Comparison of ENCODE assay signal across 24 cellular contexts in the genomic region with DNA sequence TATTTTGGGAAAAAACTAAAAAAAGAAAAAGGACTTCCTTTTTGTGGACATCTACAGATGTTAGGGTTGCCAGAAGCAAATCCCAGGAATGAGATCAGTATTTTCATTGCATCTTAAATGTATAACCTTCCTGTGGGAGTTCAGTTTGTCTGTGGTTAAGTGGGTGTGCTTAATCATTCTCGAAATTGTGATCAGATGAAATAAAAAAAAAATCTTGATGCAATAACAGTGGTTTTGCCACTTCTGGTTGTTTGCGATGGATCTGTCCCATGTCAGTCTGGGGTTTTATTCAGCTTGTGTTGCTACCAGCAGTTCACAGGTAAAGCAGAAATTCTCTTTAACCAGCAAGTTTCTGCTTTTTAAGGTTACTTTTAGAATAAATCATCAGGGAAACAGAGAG.
DNase-seq lines count a peak whose midpoint lies in the region; ATAC-seq and TF ChIP-seq lines count a peak whose summit lies in the region.
"Had no signal": no experiment of that assay in that cellular context is flagged by ENCODE, and none has a peak within 500 bp of the region (broad histone marks: within the 10 kb centered on the region; RNA-seq: fewer than 3 reads in every experiment).

No MANE protein-coding gene starts in this region.

- H3K27me3 ChIP-seq in brain microvascular endothelial cell (replicated peaks) (no peaks in the 10 kb centered on the region), osteoblast (ENCODE audit: insufficient read depth, low read length) (no peaks in the 10 kb centered on the region)
- H3K27me3 ChIP-seq: BLaER1 treated with 17β-estradiol and CSF1 and Interleukin-3, amounts not matched to agents 10 nM and 100 nM had no signal

- H3K36me3 Mint-ChIP-seq in activated CD4-positive, alpha-beta T cell treated with anti-CD3 and anti-CD28 coated beads, Interleukin-2, amount 10 ng/mL, durations not matched to agents 24 days and 14 days (ENCODE audit: low read depth): peaks cover 44% of the 10 kb centered on the region

- H3K4me2 ChIP-seq in osteoblast (ENCODE audit: insufficient read depth, low read length): peak overlapping the region; percentile 56

- DNase-seq in activated CD4-positive, alpha-beta T cell treated with anti-CD3 and anti-CD28 coated beads, Interleukin-2, amount 10 ng/mL, durations not matched to agents 24 days and 14 days: no peak
- no peak for DNase-seq in activated CD4-positive, alpha-beta T cell treated with anti-CD3 and anti-CD28 coated beads, Interleukin-2, amount 50 U/mL, for 48 hours
- DNase-seq in HT1080 (ENCODE audit: low read depth) (peak; percentile 56), brain microvascular endothelial cell (peak; percentile 29), osteoblast (ENCODE audit: insufficient read length, low spot score, missing footprints) (no peak), putamen (ENCODE audit: low spot score) (no peak)
- DNase-seq: 8988T; activated CD4-positive, alpha-beta T cell treated with anti-CD3 and anti-CD28 coated beads for 1 hour; anterior cingulate cortex; H9; left ventricle myocardium inferior; NCI-H1048; NCI-H2081 treated with DMSO at 0.1 percent for 48 hours; NCI-H524; OCI-M1; stimulated activated CD4-positive, alpha-beta T cell treated with anti-CD3 and anti-CD28 coated beads, Interleukin-12 subunit alpha, Interleukin-12 subunit beta, amount 100 ng/mL, for 4 hours; stimulated activated naive B cell treated with anti-CD40 and anti-IgM and Interleukin-4, amounts not matched to agents 10 μg/mL and 1 μg/mL and 100 μg/mL, for 72 hours; T1000; trophoblast cell had no signal

- H2AFZ ChIP-seq in osteoblast (ENCODE audit: low read length): no peak overlapping the region

- H3K4me3 Mint-ChIP-seq in activated CD4-positive, alpha-beta T cell treated with anti-CD3 and anti-CD28 coated beads, Interleukin-2, amount 10 ng/mL, durations not matched to agents 24 days and 14 days: no peak overlapping the region
- H3K4me3 Mint-ChIP-seq: dendritic cell treated with granulocyte-macrophage colony-stimulating factor and Interleukin-4, amounts not matched to agents 40 ng/mL and 50 ng/mL, for 4 days; H9; stimulated activated naive B cell treated with anti-CD40 and anti-IgM and Interleukin-4, amounts not matched to agents 10 μg/mL and 1 μg/mL and 100 μg/mL, for 72 hours had no signal

- no peak overlapping the region for H3K4me3 ChIP-seq in brain microvascular endothelial cell (ENCODE audit: low read depth, low read length)
- no peak overlapping the region for H3K4me3 ChIP-seq in osteoblast (ENCODE audit: insufficient read depth, low read length)
- H3K4me3 ChIP-seq: BLaER1 treated with 17β-estradiol and CSF1 and Interleukin-3, amounts not matched to agents 10 nM and 100 nM; left ventricle myocardium inferior had no signal

- H3K27ac ChIP-seq in brain microvascular endothelial cell: peak overlapping the region; percentile 14
- H3K27ac ChIP-seq in osteoblast (ENCODE audit: low read depth, low read length): peak overlapping the region; percentile 11
- H3K27ac ChIP-seq: BLaER1 treated with 17β-estradiol and CSF1 and Interleukin-3, amounts not matched to agents 10 nM and 100 nM; HL-60; left ventricle myocardium inferior had no signal

- peaks cover 6% of the 10 kb centered on the region for H3K9me3 Mint-ChIP-seq in activated CD4-positive, alpha-beta T cell treated with anti-CD3 and anti-CD28 coated beads, Interleukin-2, amount 10 ng/mL, durations not matched to agents 24 days and 14 days
- H3K9me3 Mint-ChIP-seq: dendritic cell treated with granulocyte-macrophage colony-stimulating factor and Interleukin-4, amounts not matched to agents 40 ng/mL and 50 ng/mL, for 4 days; H9 had no signal

- peak overlapping the region; percentile 17 for H3K27ac Mint-ChIP-seq in activated CD4-positive, alpha-beta T cell treated with anti-CD3 and anti-CD28 coated beads, Interleukin-2, amount 10 ng/mL, durations not matched to agents 24 days and 14 days
- H3K27ac Mint-ChIP-seq: dendritic cell treated with granulocyte-macrophage colony-stimulating factor and Interleukin-4, amounts not matched to agents 40 ng/mL and 50 ng/mL, for 4 days; H9; stimulated activated naive B cell treated with anti-CD40 and anti-IgM and Interleukin-4, amounts not matched to agents 10 μg/mL and 1 μg/mL and 100 μg/mL, for 72 hours had no signal

- intact Hi-C loops in activated CD4-positive, alpha-beta T cell treated with anti-CD3 and anti-CD28 coated beads, Interleukin-2, amount 10 ng/mL, durations not matched to agents 24 days and 14 days (cut with micrococcal nuclease): no loop called here

- in situ Hi-C loops in brain microvascular endothelial cell (cut with HindIII; ENCODE audit: low pct_ligation_motif_present, low sequenced_read_pairs): no loop called here

- H3K4me1 Mint-ChIP-seq in activated CD4-positive, alpha-beta T cell treated with anti-CD3 and anti-CD28 coated beads, Interleukin-2, amount 10 ng/mL, durations not matched to agents 24 days and 14 days: peaks cover 13% of the 10 kb centered on the region

- no peaks in the 10 kb centered on the region for H4K20me1 ChIP-seq in osteoblast (ENCODE audit: insufficient read depth, low read length)
- H4K20me1 ChIP-seq: BLaER1 treated with 17β-estradiol and CSF1 and Interleukin-3, amounts not matched to agents 10 nM and 100 nM had no signal

- TF ChIP-seq CTCF in brain microvascular endothelial cell (IDR thresholded peaks at IDR 0.05; ENCODE audit: low read depth, low read length, missing control alignments): no peak
- no peak for TF ChIP-seq CTCF in osteoblast (IDR thresholded peaks at IDR 0.05; ENCODE audit: extremely low read depth, low read depth, low read length)

- H3K36me3 ChIP-seq in brain microvascular endothelial cell (replicated peaks) (no peaks in the 10 kb centered on the region), osteoblast (ENCODE audit: insufficient read depth, low read length) (no peaks in the 10 kb centered on the region)

- no peaks in the 10 kb centered on the region for H3K79me2 ChIP-seq in osteoblast (ENCODE audit: insufficient read depth, low read length)

- no peaks in the 10 kb centered on the region for H3K9me3 ChIP-seq in osteoblast (ENCODE audit: low read depth, low read length)

- H3K4me1 ChIP-seq in osteoblast (ENCODE audit: insufficient read depth, low read length): peaks cover 31% of the 10 kb centered on the region
- H3K4me1 ChIP-seq: left ventricle myocardium inferior had no signal

- no peaks in the 10 kb centered on the region for H3K27me3 Mint-ChIP-seq in activated CD4-positive, alpha-beta T cell treated with anti-CD3 and anti-CD28 coated beads, Interleukin-2, amount 10 ng/mL, durations not matched to agents 24 days and 14 days
- H3K27me3 Mint-ChIP-seq: dendritic cell treated with granulocyte-macrophage colony-stimulating factor and Interleukin-4, amounts not matched to agents 40 ng/mL and 50 ng/mL, for 4 days; stimulated activated naive B cell treated with anti-CD40 and anti-IgM and Interleukin-4, amounts not matched to agents 10 μg/mL and 1 μg/mL and 100 μg/mL, for 72 hours had no signal

- ATAC-seq in GM18867 (IDR thresholded peaks at IDR 0.05; ENCODE audit: unreplicated experiment) (no peak), GM19463 (IDR thresholded peaks at IDR 0.05; ENCODE audit: unreplicated experiment) (no peak)
- ATAC-seq: stimulated activated naive B cell treated with anti-CD40 and anti-IgM and Interleukin-4, amounts not matched to agents 10 μg/mL and 1 μg/mL and 100 μg/mL, for 72 hours had no signal

Comparison
In these comparisons a context has a peak if more than half of its experiments do, and no peak if none do; other contexts are left out.
1. DNase-seq: peak in HT1080 (single experiment) and brain microvascular endothelial cell (single experiment); none in activated CD4-positive, alpha-beta T cell treated with anti-CD3 and anti-CD28 coated beads, Interleukin-2, amount 10 ng/mL, durations not matched to agents 24 days and 14 days (single experiment), activated CD4-positive, alpha-beta T cell treated with anti-CD3 and anti-CD28 coated beads, Interleukin-2, amount 50 U/mL, for 48 hours (0 of 2), osteoblast (single experiment) and putamen (single experiment).